Comparison of ENCODE assay signal across 9 cellular contexts in genomic region chr12:103326190-103326589, GRCh38.
A peak's percentile ranks its signal among the peaks of the same experiment; 100 is the strongest.
DNase-seq lines count a peak whose midpoint lies in the region; ATAC-seq and TF ChIP-seq lines count a peak whose summit lies in the region.
"Had no signal": no experiment of that assay in that cellular context is flagged by ENCODE, and none has a peak within 500 bp of the region (broad histone marks: within the 10 kb centered on the region; RNA-seq: fewer than 3 reads in every experiment).

No MANE protein-coding gene starts in this region.

- H3K27me3 Mint-ChIP-seq in HFFc6 (ENCODE audit: insufficient read depth), result peaks cover 1% of the 10 kb centered on the region; the same call in 1 of the 2 replicates

- no peaks in the 10 kb centered on the region for H3K36me3 ChIP-seq in GM06990 (ENCODE audit: control insufficient read depth, insufficient read depth, low read length)
- H3K36me3 ChIP-seq in lower lobe of right lung, result no peaks in the 10 kb centered on the region
- H3K36me3 ChIP-seq: esophagus muscularis mucosa, left lung had no signal

- TF ChIP-seq CTCF in GM06990 (IDR thresholded peaks at IDR 0.05; ENCODE audit: insufficient read depth, low read length, poor library complexity, severe bottlenecking) (peak; percentile 56), HFFc6 (IDR thresholded peaks at IDR 0.05) (peak; percentile 23; the same call in 1 of the 2 replicates), lower lobe of right lung (IDR thresholded peaks at IDR 0.05) (peak; percentile 14)

- H3K27me3 ChIP-seq in GM06990 (replicated peaks; ENCODE audit: control insufficient read depth, insufficient read depth, low read length), result no peaks in the 10 kb centered on the region
- no peaks in the 10 kb centered on the region for H3K27me3 ChIP-seq in lower lobe of right lung (ENCODE audit: low read depth)
- H3K27me3 ChIP-seq: esophagus muscularis mucosa, left lung had no signal

- no peak for DNase-seq in GM06990 (ENCODE audit: extremely low read depth, insufficient read length)
- no peak for DNase-seq in HFFc6
- DNase-seq in RKO (ENCODE audit: low spot score), result peak; percentile 61
- no peak for DNase-seq in lower lobe of right lung
- DNase-seq in NCI-H1436 treated with DMSO at 0.1 percent for 48 hours (lab: John Stamatoyannopoulos, UW), result no peak
- DNase-seq: left lung had no signal

- no peak overlapping the region for H3K27ac ChIP-seq in lower lobe of right lung
- H3K27ac ChIP-seq: esophagus muscularis mucosa, left lung had no signal

- H3K9me3 Mint-ChIP-seq in HFFc6, result peaks cover 37% of the 10 kb centered on the region

- no peak overlapping the region for H3K4me3 Mint-ChIP-seq in HFFc6

- no peak for ATAC-seq in lower lobe of right lung
- ATAC-seq in GM19395 (IDR thresholded peaks at IDR 0.05; ENCODE audit: unreplicated experiment), result no peak
- ATAC-seq in HG02852 (IDR thresholded peaks at IDR 0.05; ENCODE audit: unreplicated experiment), result no peak
- ATAC-seq: left lung had no signal

- intact Hi-C loops in lower lobe of right lung (cut with DNase I), result no loop called here

- H3K4me1 Mint-ChIP-seq in HFFc6 (ENCODE audit: low read depth), result no peaks in the 10 kb centered on the region

- no peaks in the 10 kb centered on the region for H3K9me3 ChIP-seq in lower lobe of right lung

- H3K4me3 ChIP-seq in GM06990 (replicated peaks; ENCODE audit: low read depth, low read length) (no peak overlapping the region), lower lobe of right lung (no peak overlapping the region)
- H3K4me3 ChIP-seq: esophagus muscularis mucosa, left lung had no signal

- H3K4me1 ChIP-seq in lower lobe of right lung, result no peaks in the 10 kb centered on the region
- H3K4me1 ChIP-seq: esophagus muscularis mucosa, left lung had no signal

- H3K27ac Mint-ChIP-seq in HFFc6, result no peak overlapping the region

- H3K36me3 Mint-ChIP-seq in HFFc6 (ENCODE audit: low read depth), result no peaks in the 10 kb centered on the region; the same call in 1 of the 2 replicates
